ENCODE assay signal across 38 cellular contexts in the genomic region with DNA sequence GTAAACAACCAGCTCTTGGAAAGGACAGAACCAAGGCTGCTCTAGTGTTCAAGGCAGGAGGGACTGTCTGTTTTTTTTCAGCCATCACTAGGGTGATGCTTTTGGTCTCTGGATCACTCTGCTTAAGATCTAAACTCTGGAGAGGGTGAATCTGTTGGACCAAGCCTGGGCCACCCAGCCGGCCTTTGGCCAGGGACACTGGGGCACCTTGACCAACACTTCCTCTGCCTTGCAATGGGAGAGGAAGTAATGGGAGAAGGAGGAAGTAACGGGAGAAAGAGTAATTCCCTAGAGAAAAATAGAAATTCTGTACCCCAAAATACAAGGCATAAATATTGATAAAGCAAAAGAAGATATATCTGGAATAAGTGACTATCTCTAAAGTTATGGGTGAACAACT. TPM values are rescaled to one million over a fixed set of nuclear protein-coding genes. Genes with fewer than 3 reads are reported as not detected.
"Had no signal": no experiment of that assay in that cellular context is flagged by ENCODE, and none has a peak within 500 bp of the region (broad histone marks: within the 10 kb centered on the region; RNA-seq: fewer than 3 reads in every experiment).

No MANE protein-coding gene starts in this region.

- H3K36me3 Mint-ChIP-seq: activated CD8-positive, alpha-beta memory T cell treated with anti-CD3 and anti-CD28 coated beads, Interleukin-2, amount 10 ng/mL, durations not matched to agents 7 days and 5 days; activated naive CD8-positive, alpha-beta T cell had no signal

- H3K4me3 ChIP-seq: ascending aorta, body of pancreas, breast epithelium had no signal

- H3K4me1 Mint-ChIP-seq: activated CD4-positive, alpha-beta memory T cell treated with anti-CD3 and anti-CD28 coated beads, Interleukin-2, amount 10 ng/mL, durations not matched to agents 7 days and 5 days; WTC11 had no signal

- H3K9me3 ChIP-seq: ascending aorta, body of pancreas, breast epithelium had no signal

- H3K27ac Mint-ChIP-seq: activated CD4-positive, alpha-beta memory T cell treated with anti-CD3 and anti-CD28 coated beads, Interleukin-2, amount 10 ng/mL, durations not matched to agents 7 days and 5 days; activated CD4-positive, alpha-beta T cell treated with anti-CD3 and anti-CD28 coated beads for 36 hours; activated CD4-positive, alpha-beta T cell treated with anti-CD3 and anti-CD28 coated beads, Interleukin-2, amount 10 ng/mL, durations not matched to agents 7 days and 5 days; activated CD8-positive, alpha-beta memory T cell treated with anti-CD3 and anti-CD28 coated beads, Interleukin-2, amount 10 ng/mL, durations not matched to agents 7 days and 5 days; activated CD8-positive, alpha-beta T cell treated with anti-CD3 and anti-CD28 coated beads, Interleukin-2, amount 10 ng/mL, durations not matched to agents 7 days and 5 days; activated naive CD4-positive, alpha-beta T cell treated with anti-CD3 and anti-CD28 coated beads, Interleukin-2, amount 10 ng/mL, durations not matched to agents 7 days and 5 days; activated naive CD8-positive, alpha-beta T cell; activated naive CD8-positive, alpha-beta T cell treated with anti-CD3 and anti-CD28 coated beads, Interleukin-2, amount 10 ng/mL, durations not matched to agents 7 days and 5 days; activated naive CD8-positive, alpha-beta T cell treated with anti-CD3 and anti-CD28 coated beads, Interleukin-2, amount 50 U/mL, for 24 hours; activated T-cell treated with anti-CD3 and anti-CD28 coated beads, Interleukin-2, amount 50 U/mL, for 24 hours; activated T-helper 2 cell treated with anti-CD3 and anti-CD28 coated beads, Interferon-gamma antibody, Interleukin-2, Interleukin-4, amounts not matched to agents 10 μg/mL and 5 μg/mL and 100 μg/mL, durations not matched to agents 14 hours and 24 hours and 36 hours; T-helper 1 cell treated with Interleukin-12 subunit alpha and Interleukin-12 subunit beta and Interleukin-4 antibody, amounts not matched to agents 30 μg/mL and 1 μg/mL, for 36 hours; T-helper 2 cell treated with Interferon-gamma antibody and Interleukin-4, amounts not matched to agents 5 μg/mL and 100 μg/mL, for 36 hours; WTC11 had no signal

- H3K27me3 Mint-ChIP-seq: activated CD4-positive, alpha-beta T cell treated with anti-CD3 and anti-CD28 coated beads for 36 hours; activated CD8-positive, alpha-beta memory T cell treated with anti-CD3 and anti-CD28 coated beads, Interleukin-2, amount 10 ng/mL, durations not matched to agents 7 days and 5 days; activated naive CD8-positive, alpha-beta T cell; activated naive CD8-positive, alpha-beta T cell treated with anti-CD3 and anti-CD28 coated beads, Interleukin-2, amount 50 U/mL, for 24 hours; activated T-cell treated with anti-CD3 and anti-CD28 coated beads, Interleukin-2, amount 50 U/mL, for 24 hours had no signal

- H3K27me3 ChIP-seq: ascending aorta, body of pancreas, brain microvascular endothelial cell, breast epithelium had no signal

- ATAC-seq: activated CD4-positive, alpha-beta T cell treated with anti-CD3 and anti-CD28 coated beads for 36 hours; activated CD4-positive, CD25-positive, alpha-beta regulatory T cell treated with anti-CD3 and anti-CD28 coated beads, Interleukin-2, amount 50 U/mL, for 24 hours; activated CD8-positive, alpha-beta memory T cell treated with anti-CD3 and anti-CD28 coated beads, Interleukin-2, amount 10 ng/mL, durations not matched to agents 7 days and 5 days; activated CD8-positive, alpha-beta T cell treated with anti-CD3 and anti-CD28 coated beads, Interleukin-2, amount 10 ng/mL, durations not matched to agents 7 days and 5 days; activated naive CD8-positive, alpha-beta T cell treated with anti-CD3 and anti-CD28 coated beads, Interleukin-2, amount 50 U/mL, for 24 hours; body of pancreas; WTC11 had no signal

- H3K4me1 ChIP-seq: ascending aorta, breast epithelium had no signal

- H3K27ac ChIP-seq: ascending aorta, body of pancreas, brain microvascular endothelial cell, breast epithelium, WERI-Rb-1 had no signal

- H3K4me3 Mint-ChIP-seq: activated CD4-positive, alpha-beta memory T cell treated with anti-CD3 and anti-CD28 coated beads, Interleukin-2, amount 10 ng/mL, durations not matched to agents 7 days and 5 days; activated CD4-positive, alpha-beta T cell treated with anti-CD3 and anti-CD28 coated beads for 36 hours; activated CD4-positive, alpha-beta T cell treated with anti-CD3 and anti-CD28 coated beads, Interleukin-2, amount 10 ng/mL, durations not matched to agents 7 days and 5 days; activated CD8-positive, alpha-beta memory T cell treated with anti-CD3 and anti-CD28 coated beads, Interleukin-2, amount 10 ng/mL, durations not matched to agents 7 days and 5 days; activated CD8-positive, alpha-beta T cell treated with anti-CD3 and anti-CD28 coated beads, Interleukin-2, amount 10 ng/mL, durations not matched to agents 7 days and 5 days; activated naive CD4-positive, alpha-beta T cell treated with anti-CD3 and anti-CD28 coated beads, Interleukin-2, amount 10 ng/mL, durations not matched to agents 7 days and 5 days; activated naive CD8-positive, alpha-beta T cell; activated naive CD8-positive, alpha-beta T cell treated with anti-CD3 and anti-CD28 coated beads, Interleukin-2, amount 10 ng/mL, durations not matched to agents 7 days and 5 days; activated naive CD8-positive, alpha-beta T cell treated with anti-CD3 and anti-CD28 coated beads, Interleukin-2, amount 50 U/mL, for 24 hours; activated T-cell treated with anti-CD3 and anti-CD28 coated beads, Interleukin-2, amount 50 U/mL, for 24 hours; T-helper 1 cell treated with Interleukin-12 subunit alpha and Interleukin-12 subunit beta and Interleukin-4 antibody, amounts not matched to agents 30 μg/mL and 1 μg/mL, for 36 hours; T-helper 2 cell treated with Interferon-gamma antibody and Interleukin-4, amounts not matched to agents 5 μg/mL and 100 μg/mL, for 36 hours; WTC11 had no signal

- DNase-seq: activated CD4-positive, alpha-beta memory T cell treated with anti-CD3 and anti-CD28 coated beads, Interleukin-2, amount 10 ng/mL, durations not matched to agents 7 days and 5 days; activated CD4-positive, alpha-beta T cell treated with anti-CD3 and anti-CD28 coated beads for 1 hour; activated CD4-positive, alpha-beta T cell treated with anti-CD3 and anti-CD28 coated beads for 36 hours; activated CD4-positive, alpha-beta T cell treated with anti-CD3 and anti-CD28 coated beads for 48 hours; activated CD4-positive, alpha-beta T cell treated with anti-CD3 and anti-CD28 coated beads, Interleukin-2, amount 10 ng/mL, durations not matched to agents 7 days and 5 days; activated CD4-positive, alpha-beta T cell treated with anti-CD3 and anti-CD28 coated beads, Interleukin-2, amount 50 U/mL, for 48 hours; activated CD4-positive, CD25-positive, alpha-beta regulatory T cell; activated CD8-positive, alpha-beta memory T cell treated with anti-CD3 and anti-CD28 coated beads for 24 hours; activated CD8-positive, alpha-beta memory T cell treated with anti-CD3 and anti-CD28 coated beads, Interleukin-2, amount 10 ng/mL, durations not matched to agents 7 days and 5 days; activated CD8-positive, alpha-beta memory T cell treated with anti-CD3 and anti-CD28 coated beads, Interleukin-2, amount 50 U/mL, for 48 hours; activated CD8-positive, alpha-beta T cell treated with anti-CD3 and anti-CD28 coated beads, Interleukin-2, amount 10 ng/mL, durations not matched to agents 7 days and 5 days; activated effector memory CD4-positive, alpha-beta T cell treated with Interleukin-2 at 50 U/mL for 16 hours; activated gamma-delta T cell; activated naive CD4-positive, alpha-beta T cell treated with anti-CD3 and anti-CD28 coated beads, Interleukin-2, amount 10 ng/mL, durations not matched to agents 7 days and 5 days; activated naive CD4-positive, alpha-beta T cell treated with Interleukin-2 at 50 U/mL for 16 hours; activated naive CD8-positive, alpha-beta T cell treated with anti-CD3 and anti-CD28 coated beads, Interleukin-2, amount 10 ng/mL, durations not matched to agents 7 days and 5 days; activated naive CD8-positive, alpha-beta T cell treated with anti-CD3 and anti-CD28 coated beads, Interleukin-2, amount 50 U/mL, for 24 hours; activated T-cell treated with anti-CD3 and anti-CD28 coated beads, Interleukin-2, amount 50 U/mL, for 24 hours; activated T-cell treated with anti-CD3 and anti-CD28 coated beads, Interleukin-2, amount 50 U/mL, for 48 hours; amygdala; anterior cingulate cortex; body of pancreas; brain microvascular endothelial cell; central memory CD4-positive, alpha-beta T cell; T-helper 1 cell; T-helper 2 cell; T-helper 9 cell; WERI-Rb-1 had no signal

- H3K36me3 ChIP-seq: ascending aorta, brain microvascular endothelial cell, breast epithelium had no signal

RNA-seq across cellular contexts. Expression of gene CHRNA9, which starts 12.9 kb away (rescaled TPM):
- total RNA-seq: activated CD4-positive, alpha-beta memory T cell treated with anti-CD3 and anti-CD28 coated beads, Interleukin-2, amount 10 ng/mL, durations not matched to agents 7 days and 5 days; activated CD4-positive, alpha-beta T cell treated with anti-CD3 and anti-CD28 coated beads for 36 hours; activated CD4-positive, alpha-beta T cell treated with anti-CD3 and anti-CD28 coated beads, Interleukin-2, amount 10 ng/mL, durations not matched to agents 7 days and 5 days; activated T-helper 2 cell treated with anti-CD3 and anti-CD28 coated beads, Interferon-gamma antibody, Interleukin-2, Interleukin-4, amounts not matched to agents 10 μg/mL and 5 μg/mL and 100 μg/mL, durations not matched to agents 14 hours and 24 hours and 36 hours; ascending aorta; body of pancreas; breast epithelium; cardiac septum; cerebellum had no signal
